Comparison of ENCODE assay signal across 8 cellular contexts in the genomic region with DNA sequence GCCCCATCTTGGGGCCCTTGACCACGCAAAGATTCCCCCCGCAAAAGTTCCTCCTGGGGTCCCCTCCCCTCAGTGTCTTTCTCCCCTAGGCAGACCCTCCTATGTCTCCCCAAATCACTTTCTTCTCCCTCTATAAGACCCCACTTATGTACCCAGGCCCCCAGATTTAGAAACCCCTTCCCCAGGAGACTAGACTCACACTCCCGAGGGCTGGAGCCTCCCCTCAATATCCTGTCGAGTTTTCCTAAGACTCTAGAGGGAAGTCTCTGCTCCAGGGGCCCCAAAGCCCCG. TPM values are rescaled to one million over a fixed set of nuclear protein-coding genes. Genes with fewer than 3 reads are reported as not detected.
A peak's percentile ranks its signal among the peaks of the same experiment; 100 is the strongest.
DNase-seq lines count a peak whose midpoint lies in the region; ATAC-seq and TF ChIP-seq lines count a peak whose summit lies in the region.

No MANE protein-coding gene starts in this region.

- intact Hi-C loops in left cardiac atrium (cut with DNase I) (no loop called here), aorta (cut with DNase I) (no loop called here)

- no peaks in the 10 kb centered on the region for H3K27me3 Mint-ChIP-seq in mesothelial cell of epicardium (ENCODE audit: low read depth)

- ATAC-seq in left cardiac atrium (no peak), aorta (ENCODE audit: low FRiP score) (no peak)

- H3K4me1 ChIP-seq in right atrium auricular region (peaks cover 0 to 44% of the 10 kb centered on the region in 2 donors), aorta (ENCODE audit: control insufficient read depth in 1 of 2, insufficient read depth in 2 of 2, low read length in 2 of 2) (no peaks in the 10 kb centered on the region)

- H3K4me3 ChIP-seq in right atrium auricular region (peak overlapping the region; percentile 59 to 60), brain microvascular endothelial cell (ENCODE audit: low read depth, low read length) (peak overlapping the region; percentile 84), aorta (ENCODE audit: low read length in 2 of 2) (peak overlapping the region; percentile 12 to 49)

- H3K27ac ChIP-seq in right atrium auricular region (peak overlapping the region; percentile 75 to 82), brain microvascular endothelial cell (peak overlapping the region; percentile 88), aorta (ENCODE audit: low read depth in 1 of 2, low read length in 2 of 2) (no peak overlapping the region)

- H3K36me3 Mint-ChIP-seq in mesothelial cell of epicardium, result peaks cover 8% of the 10 kb centered on the region

- H3K9me3 Mint-ChIP-seq in mesothelial cell of epicardium, result no peaks in the 10 kb centered on the region

- WGBS in aorta, 2 donors, result 31 to 35% methylated on average over 5 of the region's 5 CpGs

- peaks cover 48% of the 10 kb centered on the region for H3K4me1 Mint-ChIP-seq in mesothelial cell of epicardium

- H3K4me3 Mint-ChIP-seq in mesothelial cell of epicardium, result peak overlapping the region; percentile 87

- TF ChIP-seq CTCF in right atrium auricular region (IDR thresholded peaks at IDR 0.05) (no peak), brain microvascular endothelial cell (IDR thresholded peaks at IDR 0.05; ENCODE audit: low read depth, low read length, missing control alignments) (no peak), mesothelial cell of epicardium (IDR thresholded peaks at IDR 0.05; ENCODE audit: unreplicated experiment) (no peak)

- in situ Hi-C loops in brain microvascular endothelial cell (cut with HindIII; ENCODE audit: low pct_ligation_motif_present, low sequenced_read_pairs), result no loop called here

- H3K27me3 ChIP-seq in right atrium auricular region, result no peaks in the 10 kb centered on the region
- no peaks in the 10 kb centered on the region for H3K27me3 ChIP-seq in brain microvascular endothelial cell (replicated peaks)
- H3K27me3 ChIP-seq in aorta (ENCODE audit: control insufficient read depth in 1 of 2, insufficient read depth in 2 of 2, low read length in 1 of 2), result no peaks in the 10 kb centered on the region

- no peaks in the 10 kb centered on the region for H3K9me3 ChIP-seq in right atrium auricular region
- H3K9me3 ChIP-seq in aorta (ENCODE audit: control insufficient read depth, low read length), result no peaks in the 10 kb centered on the region

- H3K27ac Mint-ChIP-seq in mesothelial cell of epicardium, result peak overlapping the region; percentile 95

- H3K36me3 ChIP-seq in right atrium auricular region (peaks cover 14% of the 10 kb centered on the region), brain microvascular endothelial cell (replicated peaks) (peaks cover 22% of the 10 kb centered on the region), aorta (ENCODE audit: control insufficient read depth in 1 of 2, insufficient read depth in 2 of 2, low read length in 1 of 2) (no peaks in the 10 kb centered on the region)

- DNase-seq in right atrium auricular region (ENCODE audit: low spot score) (no peak), left cardiac atrium (no peak), brain microvascular endothelial cell (no peak), mesothelial cell of epicardium (ENCODE audit: low spot score in 2 of 2, unreplicated experiment in 2 of 2) (no peak), aorta (no peak), nucleus accumbens (lab: John Stamatoyannopoulos, UW) (no peak), NCI-H1694 (lab: John Stamatoyannopoulos, UW) (no peak), SHP77 treated with DMSO at 0.1 percent for 48 hours (lab: John Stamatoyannopoulos, UW) (no peak)

RNA-seq across cellular contexts. Expression of a gene that starts 1.4 kb away (rescaled TPM):
- total RNA-seq in right atrium auricular region (10 to 100 TPM; 21.2 to 42.6 TPM), left cardiac atrium (10 to 100 TPM; 34.3 to 40.8 TPM), mesothelial cell of epicardium (45.3 to 49.3 TPM (median 48.4 TPM) in 3 replicates), aorta (10 to 100 TPM; 42.8 to 56.3 TPM)
- polyA plus RNA-seq in aorta, result 10 to 100 TPM; 15.4 to 44.4 TPM

RNA-seq across cellular contexts. Expression of a gene that starts 40.7 kb away (rescaled TPM):
- total RNA-seq in right atrium auricular region, result 10 to 100 TPM; 46.6 to 65.4 TPM
- 10 to 100 TPM; 37.2 to 61.9 TPM for total RNA-seq in left cardiac atrium
- total RNA-seq in mesothelial cell of epicardium, result 122 to 126 TPM (median 124 TPM) in 3 replicates
- 10 to 100 TPM; 63.4 to 69.8 TPM for total RNA-seq in aorta
- polyA plus RNA-seq in aorta, result 10 to 100 TPM; 26.8 to 45.6 TPM

RNA-seq across cellular contexts. Expression of a gene that starts 41.1 kb away (rescaled TPM):
- total RNA-seq in right atrium auricular region (10 to 100 TPM; 20.3 to 23.8 TPM), left cardiac atrium (10 to 100 TPM; 12.4 to 17.3 TPM), mesothelial cell of epicardium (34.3 to 40.6 TPM (median 37.0 TPM) in 3 replicates), aorta (10 to 100 TPM; 19.1 to 20.6 TPM)
- polyA plus RNA-seq in aorta, result 10 to 100 TPM in 1 of 2 donors, 1 to 10 TPM in 1; 3.9 to 13.0 TPM

Comparison
In these comparisons a context has a peak if more than half of its experiments do, and no peak if none do; other contexts are left out.
1. H3K27ac ChIP-seq: peak in right atrium auricular region (2 of 2) and brain microvascular endothelial cell (single experiment); none in aorta (0 of 2).
2. H3K4me3 ChIP-seq: peak in every context shown above with its lines; median percentile 84 in brain microvascular endothelial cell; 60 in right atrium auricular region; 30 in aorta.